In the genomic region with DNA sequence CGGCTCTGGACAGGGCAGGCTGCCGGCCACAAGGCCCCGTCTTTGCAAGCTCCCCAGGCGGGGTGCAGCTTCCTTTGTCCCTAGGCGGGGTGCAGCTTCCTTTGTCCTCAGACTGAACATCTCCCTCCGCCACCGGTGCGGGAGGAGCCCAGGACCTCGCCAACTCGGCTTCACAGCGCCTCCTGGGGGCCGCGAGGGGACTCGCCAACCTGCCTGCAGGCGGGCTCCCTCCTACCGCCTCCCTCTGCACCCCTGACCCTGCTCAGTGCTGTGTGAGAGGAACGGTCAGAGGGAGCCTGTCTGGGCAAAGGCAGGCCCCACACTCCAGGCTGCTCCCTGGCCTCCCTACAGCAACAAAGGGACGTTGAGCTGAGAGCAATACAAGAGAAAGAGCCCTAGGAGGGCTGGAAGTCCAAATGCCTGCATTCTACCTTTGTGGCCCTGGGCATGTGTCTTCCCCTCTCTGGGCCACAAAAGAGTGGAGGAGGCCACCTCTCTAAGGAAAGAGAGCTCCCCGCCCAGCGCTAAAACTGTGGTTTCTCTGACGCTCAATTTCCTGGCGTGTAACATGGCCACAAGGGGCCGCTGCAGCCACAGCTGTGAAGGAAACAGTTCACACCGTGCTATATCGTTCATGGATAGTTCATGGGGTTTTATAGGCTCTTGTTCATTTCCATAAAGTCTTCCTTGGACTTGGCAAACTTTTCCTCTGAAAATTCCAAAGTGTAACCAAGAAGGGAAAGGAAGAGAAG, we compare ENCODE assay signal across 1 cellular context.
TF ChIP-seq lines count a peak whose summit lies in the region.

No MANE protein-coding gene starts in this region.

TF ChIP-seq in HepG2, 621 proteins besides CTCF, POLR2A, EP300 and RAD21 (continued from another document and continues in another):
- no peak for TF ChIP-seq ZKSCAN5 (CRISPR knock-in tag; IDR thresholded peaks at IDR 0.05)
- TF ChIP-seq ATF1 (CRISPR knock-in tag; IDR thresholded peaks at IDR 0.05): no peak
- TF ChIP-seq DNMT1 (CRISPR knock-in tag; IDR thresholded peaks at IDR 0.05): peak; percentile 83; the same call in 1 of the 2 replicates
- TF ChIP-seq WIZ (CRISPR knock-in tag; IDR thresholded peaks at IDR 0.05): no peak
- no peak for TF ChIP-seq ARNT (IDR thresholded peaks at IDR 0.05)
- TF ChIP-seq, protein P1, sequence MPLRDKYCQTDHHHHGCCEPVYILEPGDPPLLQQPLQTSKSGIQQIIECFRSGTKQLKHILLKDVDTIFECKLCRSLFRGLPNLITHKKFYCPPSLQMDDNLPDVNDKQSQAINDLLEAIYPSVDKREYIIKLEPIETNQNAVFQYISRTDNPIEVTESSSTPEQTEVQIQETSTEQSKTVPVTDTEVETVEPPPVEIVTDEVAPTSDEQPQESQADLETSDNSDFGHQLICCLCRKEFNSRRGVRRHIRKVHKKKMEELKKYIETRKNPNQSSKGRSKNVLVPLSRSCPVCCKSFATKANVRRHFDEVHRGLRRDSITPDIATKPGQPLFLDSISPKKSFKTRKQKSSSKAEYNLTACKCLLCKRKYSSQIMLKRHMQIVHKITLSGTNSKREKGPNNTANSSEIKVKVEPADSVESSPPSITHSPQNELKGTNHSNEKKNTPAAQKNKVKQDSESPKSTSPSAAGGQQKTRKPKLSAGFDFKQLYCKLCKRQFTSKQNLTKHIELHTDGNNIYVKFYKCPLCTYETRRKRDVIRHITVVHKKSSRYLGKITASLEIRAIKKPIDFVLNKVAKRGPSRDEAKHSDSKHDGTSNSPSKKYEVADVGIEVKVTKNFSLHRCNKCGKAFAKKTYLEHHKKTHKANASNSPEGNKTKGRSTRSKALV (CRISPR knock-in tag; IDR thresholded peaks at IDR 0.05): 0 out of 2 replicates have a peak, but pooled peaks have one; percentile 57
- TF ChIP-seq RFX3 (CRISPR knock-in tag; IDR thresholded peaks at IDR 0.05): no peak
- no peak for TF ChIP-seq MED8 (CRISPR knock-in tag; IDR thresholded peaks at IDR 0.05; ENCODE audit: insufficient replicate concordance)
- TF ChIP-seq ZFP90 (CRISPR knock-in tag; IDR thresholded peaks at IDR 0.05; ENCODE audit: borderline replicate concordance): no peak; the same call in 1 of the 2 replicates
- no peak for TF ChIP-seq ZNF235 (CRISPR knock-in tag; IDR thresholded peaks at IDR 0.05; ENCODE audit: borderline replicate concordance)
- TF ChIP-seq ELF1 (CRISPR knock-in tag; IDR thresholded peaks at IDR 0.05): no peak; the same call in 1 of the 2 replicates
- peak; percentile 27 for TF ChIP-seq FOXA3 (CRISPR knock-in tag; IDR thresholded peaks at IDR 0.05)
- TF ChIP-seq ZNF703 (CRISPR knock-in tag; IDR thresholded peaks at IDR 0.05; ENCODE audit: borderline replicate concordance): no peak
- peak; percentile 94 for TF ChIP-seq KDM2A (CRISPR knock-in tag; IDR thresholded peaks at IDR 0.05; ENCODE audit: borderline replicate concordance, low read depth)
- peak; percentile 36; the same call in 1 of the 2 replicates for TF ChIP-seq NR2C2 (CRISPR knock-in tag; IDR thresholded peaks at IDR 0.05; ENCODE audit: borderline replicate concordance)
- TF ChIP-seq ZNF121 (CRISPR knock-in tag; IDR thresholded peaks at IDR 0.05): no peak
- TF ChIP-seq RBFOX2 (IDR thresholded peaks at IDR 0.05; ENCODE audit: low read depth, low read length): no peak
- TF ChIP-seq, protein P2, sequence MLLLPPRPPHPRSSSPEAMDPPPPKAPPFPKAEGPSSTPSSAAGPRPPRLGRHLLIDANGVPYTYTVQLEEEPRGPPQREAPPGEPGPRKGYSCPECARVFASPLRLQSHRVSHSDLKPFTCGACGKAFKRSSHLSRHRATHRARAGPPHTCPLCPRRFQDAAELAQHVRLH (CRISPR knock-in tag; IDR thresholded peaks at IDR 0.05; ENCODE audit: borderline replicate concordance, low read depth): peak; percentile 70; the same call in 1 of the 2 replicates
- TF ChIP-seq NFIC (IDR thresholded peaks at IDR 0.05; ENCODE audit: low read length): no peak
- TF ChIP-seq CBX2 (IDR thresholded peaks at IDR 0.05; ENCODE audit: low read depth, low read length): no peak
- no peak for TF ChIP-seq CBX2 (CRISPR knock-in tag; IDR thresholded peaks at IDR 0.05; ENCODE audit: low read depth)
- no peak; the same call in 1 of the 2 replicates for TF ChIP-seq ZNF891 (CRISPR knock-in tag; IDR thresholded peaks at IDR 0.05)
- TF ChIP-seq ZKSCAN1 (IDR thresholded peaks at IDR 0.05; ENCODE audit: low read length): 0 out of 2 replicates have a peak, but pooled peaks have one; percentile 18
- TF ChIP-seq ZNF672 (CRISPR knock-in tag; IDR thresholded peaks at IDR 0.05): no peak
- no peak; the same call in 1 of the 2 replicates for TF ChIP-seq ZNF564 (CRISPR knock-in tag; IDR thresholded peaks at IDR 0.05)
- TF ChIP-seq PHF21A (CRISPR knock-in tag; IDR thresholded peaks at IDR 0.05): peak; percentile 66; the same call in 1 of the 2 replicates
- TF ChIP-seq ZFAT (CRISPR knock-in tag; conservative IDR thresholded peaks at IDR 0.05): no peak
- TF ChIP-seq HIVEP1 (CRISPR knock-in tag; IDR thresholded peaks at IDR 0.05): peak; percentile 55; the same call in 1 of the 2 replicates
- TF ChIP-seq GATA4 (IDR thresholded peaks at IDR 0.05; ENCODE audit: borderline replicate concordance, low read depth): no peak
- no peak for TF ChIP-seq ZSCAN30 (CRISPR knock-in tag; IDR thresholded peaks at IDR 0.05)
- no peak for TF ChIP-seq KLF15 (CRISPR knock-in tag; IDR thresholded peaks at IDR 0.05; ENCODE audit: borderline replicate concordance)
- TF ChIP-seq, protein P3, sequence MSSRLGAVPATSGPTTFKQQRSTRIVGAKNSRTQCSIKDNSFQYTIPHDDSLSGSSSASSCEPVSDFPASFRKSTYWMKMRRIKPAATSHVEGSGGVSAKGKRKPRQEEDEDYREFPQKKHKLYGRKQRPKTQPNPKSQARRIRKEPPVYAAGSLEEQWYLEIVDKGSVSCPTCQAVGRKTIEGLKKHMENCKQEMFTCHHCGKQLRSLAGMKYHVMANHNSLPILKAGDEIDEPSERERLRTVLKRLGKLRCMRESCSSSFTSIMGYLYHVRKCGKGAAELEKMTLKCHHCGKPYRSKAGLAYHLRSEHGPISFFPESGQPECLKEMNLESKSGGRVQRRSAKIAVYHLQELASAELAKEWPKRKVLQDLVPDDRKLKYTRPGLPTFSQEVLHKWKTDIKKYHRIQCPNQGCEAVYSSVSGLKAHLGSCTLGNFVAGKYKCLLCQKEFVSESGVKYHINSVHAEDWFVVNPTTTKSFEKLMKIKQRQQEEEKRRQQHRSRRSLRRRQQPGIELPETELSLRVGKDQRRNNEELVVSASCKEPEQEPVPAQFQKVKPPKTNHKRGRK (CRISPR knock-in tag; IDR thresholded peaks at IDR 0.05): no peak
- TF ChIP-seq, protein P4, sequence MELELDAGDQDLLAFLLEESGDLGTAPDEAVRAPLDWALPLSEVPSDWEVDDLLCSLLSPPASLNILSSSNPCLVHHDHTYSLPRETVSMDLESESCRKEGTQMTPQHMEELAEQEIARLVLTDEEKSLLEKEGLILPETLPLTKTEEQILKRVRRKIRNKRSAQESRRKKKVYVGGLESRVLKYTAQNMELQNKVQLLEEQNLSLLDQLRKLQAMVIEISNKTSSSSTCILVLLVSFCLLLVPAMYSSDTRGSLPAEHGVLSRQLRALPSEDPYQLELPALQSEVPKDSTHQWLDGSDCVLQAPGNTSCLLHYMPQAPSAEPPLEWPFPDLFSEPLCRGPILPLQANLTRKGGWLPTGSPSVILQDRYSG (CRISPR knock-in tag; IDR thresholded peaks at IDR 0.05): no peak
- TF ChIP-seq BHLHE40 (IDR thresholded peaks at IDR 0.05; ENCODE audit: low read length): no peak
- peak; percentile 76; the same call in 1 of the 2 replicates for TF ChIP-seq ERF (CRISPR knock-in tag; IDR thresholded peaks at IDR 0.05)
- TF ChIP-seq TGIF2 (CRISPR knock-in tag; IDR thresholded peaks at IDR 0.05): no peak; the same call in 1 of the 2 replicates
- TF ChIP-seq, protein P5, sequence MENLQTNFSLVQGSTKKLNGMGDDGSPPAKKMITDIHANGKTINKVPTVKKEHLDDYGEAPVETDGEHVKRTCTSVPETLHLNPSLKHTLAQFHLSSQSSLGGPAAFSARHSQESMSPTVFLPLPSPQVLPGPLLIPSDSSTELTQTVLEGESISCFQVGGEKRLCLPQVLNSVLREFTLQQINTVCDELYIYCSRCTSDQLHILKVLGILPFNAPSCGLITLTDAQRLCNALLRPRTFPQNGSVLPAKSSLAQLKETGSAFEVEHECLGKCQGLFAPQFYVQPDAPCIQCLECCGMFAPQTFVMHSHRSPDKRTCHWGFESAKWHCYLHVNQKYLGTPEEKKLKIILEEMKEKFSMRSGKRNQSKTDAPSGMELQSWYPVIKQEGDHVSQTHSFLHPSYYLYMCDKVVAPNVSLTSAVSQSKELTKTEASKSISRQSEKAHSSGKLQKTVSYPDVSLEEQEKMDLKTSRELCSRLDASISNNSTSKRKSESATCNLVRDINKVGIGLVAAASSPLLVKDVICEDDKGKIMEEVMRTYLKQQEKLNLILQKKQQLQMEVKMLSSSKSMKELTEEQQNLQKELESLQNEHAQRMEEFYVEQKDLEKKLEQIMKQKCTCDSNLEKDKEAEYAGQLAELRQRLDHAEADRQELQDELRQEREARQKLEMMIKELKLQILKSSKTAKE (CRISPR knock-in tag; IDR thresholded peaks at IDR 0.05; ENCODE audit: borderline replicate concordance): no peak
- TF ChIP-seq, protein P6, sequence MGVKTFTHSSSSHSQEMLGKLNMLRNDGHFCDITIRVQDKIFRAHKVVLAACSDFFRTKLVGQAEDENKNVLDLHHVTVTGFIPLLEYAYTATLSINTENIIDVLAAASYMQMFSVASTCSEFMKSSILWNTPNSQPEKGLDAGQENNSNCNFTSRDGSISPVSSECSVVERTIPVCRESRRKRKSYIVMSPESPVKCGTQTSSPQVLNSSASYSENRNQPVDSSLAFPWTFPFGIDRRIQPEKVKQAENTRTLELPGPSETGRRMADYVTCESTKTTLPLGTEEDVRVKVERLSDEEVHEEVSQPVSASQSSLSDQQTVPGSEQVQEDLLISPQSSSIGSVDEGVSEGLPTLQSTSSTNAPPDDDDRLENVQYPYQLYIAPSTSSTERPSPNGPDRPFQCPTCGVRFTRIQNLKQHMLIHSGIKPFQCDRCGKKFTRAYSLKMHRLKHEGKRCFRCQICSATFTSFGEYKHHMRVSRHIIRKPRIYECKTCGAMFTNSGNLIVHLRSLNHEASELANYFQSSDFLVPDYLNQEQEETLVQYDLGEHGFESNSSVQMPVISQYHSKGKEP (CRISPR knock-in tag; IDR thresholded peaks at IDR 0.05): no peak; the same call in 1 of the 2 replicates
- 0 out of 2 replicates have a peak, but pooled peaks have one; percentile 10 for TF ChIP-seq NCOA2 (CRISPR knock-in tag; IDR thresholded peaks at IDR 0.05)
- no peak; the same call in 1 of the 2 replicates for TF ChIP-seq ZKSCAN8 (CRISPR knock-in tag; IDR thresholded peaks at IDR 0.05; ENCODE audit: borderline replicate concordance)
- no peak for TF ChIP-seq SIN3A (IDR thresholded peaks at IDR 0.05; ENCODE audit: borderline replicate concordance, low read depth, low read length)
- TF ChIP-seq, protein P7, sequence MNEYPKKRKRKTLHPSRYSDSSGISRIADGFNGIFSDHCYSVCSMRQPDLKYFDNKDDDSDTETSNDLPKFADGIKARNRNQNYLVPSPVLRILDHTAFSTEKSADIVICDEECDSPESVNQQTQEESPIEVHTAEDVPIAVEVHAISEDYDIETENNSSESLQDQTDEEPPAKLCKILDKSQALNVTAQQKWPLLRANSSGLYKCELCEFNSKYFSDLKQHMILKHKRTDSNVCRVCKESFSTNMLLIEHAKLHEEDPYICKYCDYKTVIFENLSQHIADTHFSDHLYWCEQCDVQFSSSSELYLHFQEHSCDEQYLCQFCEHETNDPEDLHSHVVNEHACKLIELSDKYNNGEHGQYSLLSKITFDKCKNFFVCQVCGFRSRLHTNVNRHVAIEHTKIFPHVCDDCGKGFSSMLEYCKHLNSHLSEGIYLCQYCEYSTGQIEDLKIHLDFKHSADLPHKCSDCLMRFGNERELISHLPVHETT (CRISPR knock-in tag; conservative IDR thresholded peaks at IDR 0.05): no peak
- TF ChIP-seq SRSF4 (IDR thresholded peaks at IDR 0.05; ENCODE audit: low read depth, low read length, poor library complexity, severe bottlenecking): no peak
- TF ChIP-seq, protein P8, sequence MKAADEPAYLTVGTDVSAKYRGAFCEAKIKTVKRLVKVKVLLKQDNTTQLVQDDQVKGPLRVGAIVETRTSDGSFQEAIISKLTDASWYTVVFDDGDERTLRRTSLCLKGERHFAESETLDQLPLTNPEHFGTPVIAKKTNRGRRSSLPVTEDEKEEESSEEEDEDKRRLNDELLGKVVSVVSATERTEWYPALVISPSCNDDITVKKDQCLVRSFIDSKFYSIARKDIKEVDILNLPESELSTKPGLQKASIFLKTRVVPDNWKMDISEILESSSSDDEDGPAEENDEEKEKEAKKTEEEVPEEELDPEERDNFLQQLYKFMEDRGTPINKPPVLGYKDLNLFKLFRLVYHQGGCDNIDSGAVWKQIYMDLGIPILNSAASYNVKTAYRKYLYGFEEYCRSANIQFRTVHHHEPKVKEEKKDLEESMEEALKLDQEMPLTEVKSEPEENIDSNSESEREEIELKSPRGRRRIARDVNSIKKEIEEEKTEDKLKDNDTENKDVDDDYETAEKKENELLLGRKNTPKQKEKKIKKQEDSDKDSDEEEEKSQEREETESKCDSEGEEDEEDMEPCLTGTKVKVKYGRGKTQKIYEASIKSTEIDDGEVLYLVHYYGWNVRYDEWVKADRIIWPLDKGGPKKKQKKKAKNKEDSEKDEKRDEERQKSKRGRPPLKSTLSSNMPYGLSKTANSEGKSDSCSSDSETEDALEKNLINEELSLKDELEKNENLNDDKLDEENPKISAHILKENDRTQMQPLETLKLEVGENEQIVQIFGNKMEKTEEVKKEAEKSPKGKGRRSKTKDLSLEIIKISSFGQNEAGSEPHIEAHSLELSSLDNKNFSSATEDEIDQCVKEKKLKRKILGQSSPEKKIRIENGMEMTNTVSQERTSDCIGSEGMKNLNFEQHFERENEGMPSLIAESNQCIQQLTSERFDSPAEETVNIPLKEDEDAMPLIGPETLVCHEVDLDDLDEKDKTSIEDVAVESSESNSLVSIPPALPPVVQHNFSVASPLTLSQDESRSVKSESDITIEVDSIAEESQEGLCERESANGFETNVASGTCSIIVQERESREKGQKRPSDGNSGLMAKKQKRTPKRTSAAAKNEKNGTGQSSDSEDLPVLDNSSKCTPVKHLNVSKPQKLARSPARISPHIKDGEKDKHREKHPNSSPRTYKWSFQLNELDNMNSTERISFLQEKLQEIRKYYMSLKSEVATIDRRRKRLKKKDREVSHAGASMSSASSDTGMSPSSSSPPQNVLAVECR (CRISPR knock-in tag; IDR thresholded peaks at IDR 0.05; ENCODE audit: borderline replicate concordance): no peak; the same call in 1 of the 2 replicates
- TF ChIP-seq MAZ (IDR thresholded peaks at IDR 0.05; ENCODE audit: borderline replicate concordance, low read depth, low read length): peak; percentile 25; the same call in 1 of the 2 replicates
- TF ChIP-seq MAZ (CRISPR knock-in tag; IDR thresholded peaks at IDR 0.05; ENCODE audit: low read depth): no peak; the same call in 1 of the 2 replicates
- TF ChIP-seq, protein P9, sequence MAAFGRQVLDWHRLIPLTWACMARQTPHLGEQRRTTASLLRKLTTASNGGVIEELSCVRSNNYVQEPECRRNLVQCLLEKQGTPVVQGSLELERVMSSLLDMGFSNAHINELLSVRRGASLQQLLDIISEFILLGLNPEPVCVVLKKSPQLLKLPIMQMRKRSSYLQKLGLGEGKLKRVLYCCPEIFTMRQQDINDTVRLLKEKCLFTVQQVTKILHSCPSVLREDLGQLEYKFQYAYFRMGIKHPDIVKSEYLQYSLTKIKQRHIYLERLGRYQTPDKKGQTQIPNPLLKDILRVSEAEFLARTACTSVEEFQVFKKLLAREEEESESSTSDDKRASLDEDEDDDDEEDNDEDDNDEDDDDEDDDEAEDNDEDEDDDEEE (CRISPR knock-in tag; IDR thresholded peaks at IDR 0.05): no peak; the same call in 1 of the 2 replicates
- TF ChIP-seq ATAD3A (CRISPR knock-in tag; IDR thresholded peaks at IDR 0.05): no peak
- TF ChIP-seq NCOA5 (CRISPR knock-in tag; IDR thresholded peaks at IDR 0.05): no peak
- TF ChIP-seq TBX2 (CRISPR knock-in tag; IDR thresholded peaks at IDR 0.05; ENCODE audit: borderline replicate concordance): no peak
